Comparison of ENCODE assay signal across 1 cellular context in genomic region chr22:25402501-25403283, GRCh38.
TF ChIP-seq lines count a peak whose summit lies in the region.

No MANE protein-coding gene starts in this region.

TF ChIP-seq in HepG2, 621 proteins besides CTCF, POLR2A, EP300 and RAD21 (continued from another document and continues in another):
- TF ChIP-seq HOXA7 (CRISPR knock-in tag; IDR thresholded peaks at IDR 0.05) (no peak), HMGXB4 (CRISPR knock-in tag; IDR thresholded peaks at IDR 0.05; ENCODE audit: borderline replicate concordance in 1 of 2, low read depth in 1 of 2) (peak; percentile 27 to 74; a peak in 2 of 4 replicates), ZNF773 (CRISPR knock-in tag; IDR thresholded peaks at IDR 0.05; ENCODE audit: borderline replicate concordance) (peak; percentile 25; the same call in 1 of the 2 replicates), MLX (CRISPR knock-in tag; IDR thresholded peaks at IDR 0.05) (peak; percentile 35; the same call in 1 of the 2 replicates), ZNF704 (CRISPR knock-in tag; IDR thresholded peaks at IDR 0.05; ENCODE audit: borderline replicate concordance) (peak; percentile 38; the same call in 1 of the 2 replicates), ZBTB25 (CRISPR knock-in tag; IDR thresholded peaks at IDR 0.05) (no peak), ATRX (CRISPR knock-in tag; IDR thresholded peaks at IDR 0.05; ENCODE audit: borderline replicate concordance) (no peak), MYPOP (CRISPR knock-in tag; IDR thresholded peaks at IDR 0.05) (0 out of 2 replicates have a peak, but pooled peaks have one; percentile 30), KLF9 (CRISPR knock-in tag; IDR thresholded peaks at IDR 0.05; ENCODE audit: low read depth) (no peak), ATF3 (CRISPR knock-in tag; IDR thresholded peaks at IDR 0.05) (no peak), SMC3 (IDR thresholded peaks at IDR 0.05; ENCODE audit: low read length) (0 out of 2 replicates have a peak, but pooled peaks have one; percentile 20), PPARG (CRISPR knock-in tag; conservative IDR thresholded peaks at IDR 0.05) (peak; percentile 86), FOXK1 (CRISPR knock-in tag; IDR thresholded peaks at IDR 0.05; ENCODE audit: borderline replicate concordance, low read depth) (peak; percentile 36; the same call in 1 of the 2 replicates), ZNF609 (CRISPR knock-in tag; IDR thresholded peaks at IDR 0.05; ENCODE audit: borderline replicate concordance) (peak; percentile 89; the same call in 1 of the 2 replicates), MXI1 (IDR thresholded peaks at IDR 0.05; ENCODE audit: borderline replicate concordance, low read depth, low read length) (peak; percentile 20; the same call in 1 of the 3 replicates), E2F2 (CRISPR knock-in tag; IDR thresholded peaks at IDR 0.05; ENCODE audit: borderline replicate concordance) (no peak), ZNF749 (CRISPR knock-in tag; IDR thresholded peaks at IDR 0.05; ENCODE audit: borderline replicate concordance) (no peak), ZNF354B (CRISPR knock-in tag; IDR thresholded peaks at IDR 0.05) (no peak), POLR2AphosphoS2 (IDR thresholded peaks at IDR 0.05; ENCODE audit: low read depth, low read length) (no peak), ZNF280B (CRISPR knock-in tag; IDR thresholded peaks at IDR 0.05; ENCODE audit: borderline replicate concordance) (peak; percentile 25; the same call in 1 of the 2 replicates), HIC2 (CRISPR knock-in tag; IDR thresholded peaks at IDR 0.05; ENCODE audit: low read depth) (peak; percentile 95), ZFP62 (CRISPR knock-in tag; IDR thresholded peaks at IDR 0.05) (no peak), CBX2 (IDR thresholded peaks at IDR 0.05; ENCODE audit: low read depth, low read length) (no peak), CBX2 (CRISPR knock-in tag; IDR thresholded peaks at IDR 0.05; ENCODE audit: low read depth) (no peak), ZNF567 (CRISPR knock-in tag; IDR thresholded peaks at IDR 0.05; ENCODE audit: borderline replicate concordance) (no peak), ZNF660 (CRISPR knock-in tag; IDR thresholded peaks at IDR 0.05; ENCODE audit: borderline replicate concordance, low read depth) (no peak), EZH2 (conservative IDR thresholded peaks at IDR 0.05; ENCODE audit: low read depth, low read length) (no peak), CREM (IDR thresholded peaks at IDR 0.05) (peak; percentile 67; the same call in 1 of the 2 replicates), CREM (CRISPR knock-in tag; IDR thresholded peaks at IDR 0.05) (no peak), HCFC1 (IDR thresholded peaks at IDR 0.05; ENCODE audit: low read depth, low read length) (no peak), ZNF605 (CRISPR knock-in tag; IDR thresholded peaks at IDR 0.05) (peak; percentile 60), ZNF441 (CRISPR knock-in tag; IDR thresholded peaks at IDR 0.05; ENCODE audit: borderline replicate concordance) (peak; percentile 31; the same call in 1 of the 2 replicates), STAG1 (CRISPR knock-in tag; IDR thresholded peaks at IDR 0.05) (peak; percentile 38; the same call in 1 of the 2 replicates), MBNL3 (CRISPR knock-in tag; conservative IDR thresholded peaks at IDR 0.05) (no peak), MAFF (IDR thresholded peaks at IDR 0.05; ENCODE audit: low read depth, low read length) (no peak), CEBPG (CRISPR knock-in tag; IDR thresholded peaks at IDR 0.05) (peak; percentile 37; the same call in 1 of the 2 replicates), MAZ (IDR thresholded peaks at IDR 0.05; ENCODE audit: borderline replicate concordance, low read depth, low read length) (no peak), MAZ (CRISPR knock-in tag; IDR thresholded peaks at IDR 0.05; ENCODE audit: low read depth) (peak; percentile 66), HNF1B (CRISPR knock-in tag; IDR thresholded peaks at IDR 0.05) (peak; percentile 72), IKZF1 (IDR thresholded peaks at IDR 0.05) (no peak), ZNF235 (CRISPR knock-in tag; IDR thresholded peaks at IDR 0.05; ENCODE audit: borderline replicate concordance) (no peak), THRA (CRISPR knock-in tag; IDR thresholded peaks at IDR 0.05; ENCODE audit: borderline replicate concordance) (peak; percentile 88; the same call in 1 of the 2 replicates)
